Comparison of ENCODE assay signal across 26 cellular contexts in genomic region chr15:69071265-69071664, GRCh38. TPM values are rescaled to one million over a fixed set of nuclear protein-coding genes. Genes with fewer than 3 reads are reported as not detected.
"Had no signal": no experiment of that assay in that cellular context is flagged by ENCODE, and none has a peak within 500 bp of the region (broad histone marks: within the 10 kb centered on the region; RNA-seq: fewer than 3 reads in every experiment).

No MANE protein-coding gene starts in this region.

- H3K4me3 Mint-ChIP-seq: immature natural killer cell; naive thymus-derived CD4-positive, alpha-beta T cell; stimulated activated memory B cell treated with anti-CD40 and anti-IgM and Interleukin-4, amounts not matched to agents 10 μg/mL and 1 μg/mL and 100 μg/mL, for 72 hours had no signal

- H3K4me1 Mint-ChIP-seq: immature natural killer cell had no signal

- H3K36me3 ChIP-seq: spleen, tibial artery, upper lobe of left lung, uterus had no signal

- H3K9me3 ChIP-seq: psoas muscle, testis, upper lobe of left lung, uterus had no signal

- DNase-seq: dorsolateral prefrontal cortex; effector CD4-positive, alpha-beta T cell; hypothalamus; immature natural killer cell; mesenchymal stem cell; midbrain; naive thymus-derived CD4-positive, alpha-beta T cell; nucleus accumbens; psoas muscle; right cardiac atrium; spleen; stimulated activated CD4-positive, alpha-beta T cell treated with anti-CD3 and anti-CD28 coated beads, Interleukin-4, amount 100 ng/mL, for 4 hours; stimulated activated naive CD8-positive, alpha-beta T cell treated with anti-CD3 and anti-CD28 coated beads, Interleukin-15, Interleukin-2, amounts not matched to agents 100 U/mL and 50 U/mL, for 24 hours; substantia nigra; testis; tibial artery; upper lobe of left lung; uterus had no signal

- H3K36me3 Mint-ChIP-seq: immature natural killer cell; naive thymus-derived CD4-positive, alpha-beta T cell; stimulated activated memory B cell treated with anti-CD40 and anti-IgM and Interleukin-4, amounts not matched to agents 10 μg/mL and 1 μg/mL and 100 μg/mL, for 72 hours had no signal

- H3K27me3 ChIP-seq: testis, upper lobe of left lung, uterus had no signal

- H3K4me1 ChIP-seq: psoas muscle, testis, uterus had no signal

- FAIRE-seq: colon, frontal cortex, keratinocyte had no signal

- H3K27ac ChIP-seq: dorsolateral prefrontal cortex, psoas muscle, skin epidermis, spleen, testis, tibial artery, upper lobe of left lung, uterus had no signal

- H3K4me3 ChIP-seq: dorsolateral prefrontal cortex, psoas muscle, skin epidermis, spleen, testis, tibial artery, upper lobe of left lung, uterus had no signal

- H3K27ac Mint-ChIP-seq: immature natural killer cell; naive thymus-derived CD4-positive, alpha-beta T cell; nephron; stimulated activated memory B cell treated with anti-CD40 and anti-IgM and Interleukin-4, amounts not matched to agents 10 μg/mL and 1 μg/mL and 100 μg/mL, for 72 hours had no signal

RNA-seq across cellular contexts. Expression of gene NOX5, which starts 56.8 kb away (rescaled TPM):
- total RNA-seq: lung microvascular endothelial cell, osteocyte had no signal
- polyA plus RNA-seq: naive thymus-derived CD4-positive, alpha-beta T cell had no signal
